In genomic region chr16:20897897-20898296, GRCh38 we compare ENCODE assay signal across 11 cellular contexts. TPM values are rescaled to one million over a fixed set of nuclear protein-coding genes. Genes with fewer than 3 reads are reported as not detected.
DNase-seq lines count a peak whose midpoint lies in the region; ATAC-seq and TF ChIP-seq lines count a peak whose summit lies in the region.
"Had no signal": no experiment of that assay in that cellular context is flagged by ENCODE, and none has a peak within 500 bp of the region (broad histone marks: within the 10 kb centered on the region; RNA-seq: fewer than 3 reads in every experiment).

No MANE protein-coding gene starts in this region.

- no peak for ATAC-seq in natural killer cell treated with Interleukin-12 subunit alpha and Interleukin-12 subunit beta and Interleukin-15 and Interleukin-18, amount 100 ng/mL, for 72 hours
- ATAC-seq in HG03135 (IDR thresholded peaks at IDR 0.05; ENCODE audit: unreplicated experiment): no peak
- ATAC-seq: activated naive CD4-positive, alpha-beta T cell treated with anti-CD3 and anti-CD28 coated beads, Interleukin-2, amount 50 U/mL, for 72 hours had no signal

- H3K36me3 Mint-ChIP-seq in CD14-positive monocyte (peaks cover 26 to 45% of the 10 kb centered on the region in 2 donors), endodermal cell (ENCODE audit: low read depth) (peaks cover 40% of the 10 kb centered on the region)
- peaks cover 42% of the 10 kb centered on the region for H3K36me3 Mint-ChIP-seq in natural killer cell treated with Interleukin-12 subunit alpha and Interleukin-12 subunit beta and Interleukin-15 and Interleukin-18, amount 100 ng/mL, for 72 hours

- peak overlapping the region; percentile 86 for H3K4me3 ChIP-seq in Loucy (ENCODE audit: low read length, poor library complexity, severe bottlenecking)
- peak overlapping the region; percentile 90 for H3K4me3 ChIP-seq in endodermal cell (ENCODE audit: low read length)
- no peak overlapping the region for H3K4me3 ChIP-seq in prostate gland

- DNase-seq in CD14-positive monocyte (ENCODE audit: low spot score) (no peak), endodermal cell (no peak), GM20000 (ENCODE audit: low spot score) (no peak), NCI-H748 treated with DMSO at 0.1 percent for 48 hours (lab: John Stamatoyannopoulos, UW) (no peak), prostate gland (ENCODE audit: low spot score) (no peak)
- no peak for DNase-seq in natural killer cell treated with Interleukin-12 subunit alpha and Interleukin-12 subunit beta and Interleukin-15 and Interleukin-18, amount 100 ng/mL, for 72 hours (ENCODE audit: low spot score)
- DNase-seq: DND-41, NCI-H510A had no signal

- H3K4me2 ChIP-seq in Loucy (ENCODE audit: low read depth, low read length, poor library complexity, severe bottlenecking): peak overlapping the region; percentile 93

- H3F3A ChIP-seq in Loucy (ENCODE audit: low read depth): no peaks in the 10 kb centered on the region

- H3K27ac ChIP-seq in endodermal cell (ENCODE audit: low read depth, low read length) (no peak overlapping the region), prostate gland (no peak overlapping the region)

- peaks cover 0 to 2% (median 0%) of the 10 kb centered on the region in 7 donors for H3K9me3 Mint-ChIP-seq in CD14-positive monocyte
- H3K9me3 Mint-ChIP-seq in endodermal cell: no peaks in the 10 kb centered on the region
- no peaks in the 10 kb centered on the region for H3K9me3 Mint-ChIP-seq in natural killer cell treated with Interleukin-12 subunit alpha and Interleukin-12 subunit beta and Interleukin-15 and Interleukin-18, amount 100 ng/mL, for 72 hours
- H3K9me3 Mint-ChIP-seq: activated naive CD4-positive, alpha-beta T cell treated with anti-CD3 and anti-CD28 coated beads, Interleukin-2, amount 50 U/mL, for 72 hours had no signal

- peaks cover 33% of the 10 kb centered on the region for H4K20me1 ChIP-seq in Loucy (ENCODE audit: insufficient read depth, low read length, poor library complexity, severe bottlenecking)

- intact Hi-C loops in CD14-positive monocyte (cut with micrococcal nuclease): loop anchor here in 1 of 2 donors (10.0 kb wide), 1 partner anchor 153 kb away; the partner anchor contains the start of gene THUMPD1
- intact Hi-C loops in prostate gland (cut with DNase I): no loop called here

- no peak overlapping the region for H2AFZ ChIP-seq in Loucy (ENCODE audit: low read length)

- WGBS in endodermal cell (ENCODE audit: insufficient coverage in 1 of 2, insufficient read length in 1 of 2), 2 experiments: 69 to 80% methylated on average over 3 of the region's 3 CpGs
- WGBS in prostate gland: 65% methylated on average over 3 of the region's 3 CpGs

- peak overlapping the region; percentile 45 for H3K9ac ChIP-seq in Loucy (ENCODE audit: low read depth, low read length, poor library complexity, severe bottlenecking)
- no peak overlapping the region for H3K9ac ChIP-seq in endodermal cell (ENCODE audit: extremely low read depth, low read length, poor library complexity, severe bottlenecking)

- H3K79me2 ChIP-seq in Loucy (ENCODE audit: insufficient read depth, low read length): peaks cover 88% of the 10 kb centered on the region

- TF ChIP-seq CTCF in CD14-positive monocyte (IDR thresholded peaks at IDR 0.05) (no peak), Loucy (conservative IDR thresholded peaks at IDR 0.05; ENCODE audit: low read length) (no peak), endodermal cell (conservative IDR thresholded peaks at IDR 0.05) (no peak), GM20000 (IDR thresholded peaks at IDR 0.05; ENCODE audit: extremely low read depth, missing control alignments) (no peak), prostate gland (IDR thresholded peaks at IDR 0.05) (no peak)

- peaks cover 51% of the 10 kb centered on the region for H3K4me1 ChIP-seq in Loucy (ENCODE audit: insufficient read depth, low read length, poor library complexity, severe bottlenecking)
- H3K4me1 ChIP-seq in endodermal cell (ENCODE audit: control insufficient read depth, insufficient read depth, low read length): peaks cover 5% of the 10 kb centered on the region
- H3K4me1 ChIP-seq in prostate gland (replicated peaks): no peaks in the 10 kb centered on the region

- H3K9me2 ChIP-seq in Loucy (replicated peaks; ENCODE audit: low read depth, low read length): no peaks in the 10 kb centered on the region

- H3K4me3 Mint-ChIP-seq in CD14-positive monocyte (no peak overlapping the region), endodermal cell (peak overlapping the region; percentile 78)
- peak overlapping the region; percentile 95 for H3K4me3 Mint-ChIP-seq in natural killer cell treated with Interleukin-12 subunit alpha and Interleukin-12 subunit beta and Interleukin-15 and Interleukin-18, amount 100 ng/mL, for 72 hours

- H3K27me3 ChIP-seq in Loucy (ENCODE audit: insufficient read depth, low read length, poor library complexity, severe bottlenecking) (no peaks in the 10 kb centered on the region), endodermal cell (ENCODE audit: control insufficient read depth, insufficient read depth, low read length, poor library complexity, severe bottlenecking) (no peaks in the 10 kb centered on the region), prostate gland (replicated peaks; ENCODE audit: insufficient read depth) (no peaks in the 10 kb centered on the region)

- peaks cover 0 to 4% (median 0%) of the 10 kb centered on the region in 3 donors for H3K27me3 Mint-ChIP-seq in CD14-positive monocyte (ENCODE audit: low read depth in 3 of 3)
- no peaks in the 10 kb centered on the region for H3K27me3 Mint-ChIP-seq in endodermal cell (ENCODE audit: insufficient read depth)
- no peaks in the 10 kb centered on the region for H3K27me3 Mint-ChIP-seq in natural killer cell treated with Interleukin-12 subunit alpha and Interleukin-12 subunit beta and Interleukin-15 and Interleukin-18, amount 100 ng/mL, for 72 hours

- H3K9me3 ChIP-seq in Loucy (ENCODE audit: insufficient read depth, low read depth, low read length) (no peaks in the 10 kb centered on the region), endodermal cell (ENCODE audit: control insufficient read depth, low read length) (no peaks in the 10 kb centered on the region), prostate gland (no peaks in the 10 kb centered on the region)

- no peak for TF ChIP-seq POLR2A in prostate gland (IDR thresholded peaks at IDR 0.05)

- H3K4me1 Mint-ChIP-seq in CD14-positive monocyte (peaks cover 46% of the 10 kb centered on the region), endodermal cell (peaks cover 28% of the 10 kb centered on the region)
- peaks cover 48 to 59% of the 10 kb centered on the region in 2 donors for H3K4me1 Mint-ChIP-seq in natural killer cell treated with Interleukin-12 subunit alpha and Interleukin-12 subunit beta and Interleukin-15 and Interleukin-18, amount 100 ng/mL, for 72 hours (ENCODE audit: low read depth in 2 of 2)

- peak overlapping the region; percentile 16 to 84 (median 47) for H3K27ac Mint-ChIP-seq in CD14-positive monocyte
- H3K27ac Mint-ChIP-seq in endodermal cell: peak overlapping the region; percentile 3
- H3K27ac Mint-ChIP-seq in natural killer cell treated with Interleukin-12 subunit alpha and Interleukin-12 subunit beta and Interleukin-15 and Interleukin-18, amount 100 ng/mL, for 72 hours: peak overlapping the region; percentile 98

- H3K36me3 ChIP-seq in Loucy (ENCODE audit: insufficient read depth, low read length) (no peaks in the 10 kb centered on the region), endodermal cell (ENCODE audit: control insufficient read depth, insufficient read depth, low read length) (peaks cover 43% of the 10 kb centered on the region), prostate gland (no peaks in the 10 kb centered on the region)

RNA-seq across cellular contexts. Expression of gene DCUN1D3, which starts 2.3 kb away (rescaled TPM):
- 1 to 10 TPM; 1.0 to 1.3 TPM for polyA plus RNA-seq in CD14-positive monocyte
- total RNA-seq in endodermal cell (10 to 100 TPM; 21.3 to 22.7 TPM), prostate gland (10 to 100 TPM in 1 of 2 donors, 1 to 10 TPM in 1; 7.2 to 16.5 TPM)
- 5.9 TPM for polyA plus RNA-seq in endodermal cell (2013, experiment 1 of 2)
- 4.8 TPM for polyA plus RNA-seq in endodermal cell (2013, experiment 2 of 2)
- 10 to 100 TPM; 36.7 to 47.4 TPM for total RNA-seq in natural killer cell treated with Interleukin-12 subunit alpha and Interleukin-12 subunit beta and Interleukin-15 and Interleukin-18, amount 100 ng/mL, for 72 hours

RNA-seq across cellular contexts. Expression of gene LYRM1, which starts 2.7 kb away (rescaled TPM):
- 10 to 100 TPM; 25.5 to 29.5 TPM for polyA plus RNA-seq in CD14-positive monocyte
- 10 to 100 TPM; 13.1 to 16.8 TPM for total RNA-seq in endodermal cell
- polyA plus RNA-seq in endodermal cell (2013, experiment 1 of 2): 31.5 TPM
- polyA plus RNA-seq in endodermal cell (2013, experiment 2 of 2): 32.3 TPM
- total RNA-seq in natural killer cell treated with Interleukin-12 subunit alpha and Interleukin-12 subunit beta and Interleukin-15 and Interleukin-18, amount 100 ng/mL, for 72 hours: 10 to 100 TPM; 39.0 to 52.2 TPM
- 10 to 100 TPM; 26.1 to 64.5 TPM for total RNA-seq in prostate gland

Comparison
In these comparisons a context has a peak if more than half of its experiments do, and no peak if none do; other contexts are left out.
1. H3K27ac Mint-ChIP-seq: peak in every context shown above with its lines; median percentile 98 in natural killer cell treated with Interleukin-12 subunit alpha and Interleukin-12 subunit beta and Interleukin-15 and Interleukin-18, amount 100 ng/mL, for 72 hours; 47 in CD14-positive monocyte; 3 in endodermal cell.
2. H3K4me3 Mint-ChIP-seq: peak in endodermal cell (single experiment) and natural killer cell treated with Interleukin-12 subunit alpha and Interleukin-12 subunit beta and Interleukin-15 and Interleukin-18, amount 100 ng/mL, for 72 hours (single experiment); none in CD14-positive monocyte (0 of 2).
3. H3K4me3 ChIP-seq: peak in Loucy (single experiment) and endodermal cell (single experiment); none in prostate gland (0 of 2).